Comparison of ENCODE assay signal across 10 cellular contexts in genomic region chr2:160338891-160339290, GRCh38.
DNase-seq lines count a peak whose midpoint lies in the region; ATAC-seq and TF ChIP-seq lines count a peak whose summit lies in the region.
"Had no signal": no experiment of that assay in that cellular context is flagged by ENCODE, and none has a peak within 500 bp of the region (broad histone marks: within the 10 kb centered on the region; RNA-seq: fewer than 3 reads in every experiment).

No MANE protein-coding gene starts in this region.

- no peak overlapping the region for H2BK20ac ChIP-seq in H9 (ENCODE audit: low read depth, low read length, poor library complexity, severe bottlenecking)

- no peak overlapping the region for H3K4me3 ChIP-seq in breast epithelium
- H3K4me3 ChIP-seq in mammary epithelial cell (replicated peaks in 1 of 3; ENCODE audit: insufficient read depth in 1 of 3, low read depth in 2 of 3, low read length in 3 of 3), result no peak overlapping the region
- H3K4me3 ChIP-seq in muscle layer of colon (ENCODE audit: low read depth in 1 of 2, low read length in 2 of 2), result no peak overlapping the region
- H3K4me3 ChIP-seq in uterus, result no peak overlapping the region
- H3K4me3 ChIP-seq: A549 had no signal

- H2AK5ac ChIP-seq in H9 (ENCODE audit: insufficient read length, low read length), result no peak overlapping the region

- H2BK12ac ChIP-seq in H9 (ENCODE audit: insufficient read length, low read depth, low read length), result no peak overlapping the region

- no TSS peak for BruUV-seq in mammary epithelial cell (replicated peaks; lab: Mats Ljungman, UMichigan)

- H3K4me3 Mint-ChIP-seq in H9, result no peak overlapping the region

- dilution Hi-C loops in mammary epithelial cell (cut with HindIII; ENCODE audit: low sequenced_read_pairs), result no loop called here

- H3K79me1 ChIP-seq in H9 (ENCODE audit: insufficient read depth, low read depth, low read length, poor library complexity, severe bottlenecking), result no peaks in the 10 kb centered on the region

- H3K18ac ChIP-seq in H9 (ENCODE audit: insufficient read length, low read depth, low read length), result no peak overlapping the region

- no peaks in the 10 kb centered on the region for H3K36me3 ChIP-seq in breast epithelium
- no peaks in the 10 kb centered on the region for H3K36me3 ChIP-seq in mammary epithelial cell (ENCODE audit: insufficient read depth, low read length)
- H3K36me3 ChIP-seq in muscle layer of colon (ENCODE audit: insufficient read depth, low read length), result no peaks in the 10 kb centered on the region
- no peaks in the 10 kb centered on the region for H3K36me3 ChIP-seq in uterus

- in situ Hi-C loops in mammary epithelial cell (cut with MboI; ENCODE audit: low sequenced_read_pairs in 2 of 2), result no loop called here

- H3K36me3 Mint-ChIP-seq in H9 (ENCODE audit: insufficient read depth in 1 of 3, low read depth in 3 of 3), result no peaks in the 10 kb centered on the region

- peaks cover 88% of the 10 kb centered on the region for H3K79me2 ChIP-seq in mammary epithelial cell (ENCODE audit: insufficient read depth, low read length)
- H3K79me2 ChIP-seq in H9 (ENCODE audit: insufficient read depth, low read length), result peaks cover 4% of the 10 kb centered on the region; the same call in 1 of the 2 replicates

- H3K4ac ChIP-seq in H9 (ENCODE audit: low read depth, low read length), result no peak overlapping the region

- H2AFZ ChIP-seq in mammary epithelial cell (ENCODE audit: low read depth, low read length) (no peak overlapping the region), H9 (ENCODE audit: low read length) (no peak overlapping the region)

- H2BK5ac ChIP-seq in H9 (ENCODE audit: insufficient read length, low read length), result no peak overlapping the region

- peaks cover 6 to 16% of the 10 kb centered on the region in 2 experiments; a peak in 3 of 4 replicates for H3K4me1 Mint-ChIP-seq in H9

- H3K4me1 ChIP-seq in breast epithelium (peaks cover 0 to 8% of the 10 kb centered on the region in 2 donors), mammary epithelial cell (ENCODE audit: insufficient read depth, low read length) (peaks cover 2% of the 10 kb centered on the region), muscle layer of colon (ENCODE audit: insufficient read depth, low read length) (peaks cover 62% of the 10 kb centered on the region), uterus (peaks cover 0 to 10% of the 10 kb centered on the region in 2 donors), H9 (ENCODE audit: insufficient read depth, low read length) (peaks cover 2% of the 10 kb centered on the region; the same call in 1 of the 2 replicates)

- H3K14ac ChIP-seq in H9 (ENCODE audit: insufficient read depth, low read length), result no peak overlapping the region

- H3K56ac ChIP-seq in H9 (ENCODE audit: insufficient read length, low read depth, low read length), result no peak overlapping the region

- DNase-seq in breast epithelium (ENCODE audit: low spot score in 2 of 2) (no peak), mammary epithelial cell (no peak), fibroblast of peridontal ligament (ENCODE audit: extremely low read depth) (peak; percentile 56), uterus (peak; percentile 64 to 68), H9 (no peak), NCI-H774 (lab: John Stamatoyannopoulos, UW) (no peak)
- DNase-seq: retina had no signal

- TF ChIP-seq CTCF in breast epithelium (IDR thresholded peaks at IDR 0.05) (no peak), mammary epithelial cell (conservative IDR thresholded peaks at IDR 0.05 in 1 of 2, IDR thresholded peaks at IDR 0.05 in 1 of 2; ENCODE audit: extremely low read depth in 1 of 2, insufficient read depth in 1 of 2, low read depth in 1 of 2, low read length in 2 of 2) (no peak), uterus (IDR thresholded peaks at IDR 0.05) (no peak), H9 (conservative IDR thresholded peaks at IDR 0.05) (no peak)

- no peak overlapping the region for H3T11ph ChIP-seq in H9 (ENCODE audit: low read length)

- no peak overlapping the region for H2BK120ac ChIP-seq in H9 (ENCODE audit: low read depth, low read length, poor library complexity, severe bottlenecking)

- H4K20me1 ChIP-seq in mammary epithelial cell (ENCODE audit: insufficient read depth, low read length) (no peaks in the 10 kb centered on the region), H9 (ENCODE audit: control insufficient read depth, insufficient read depth, insufficient read length) (no peaks in the 10 kb centered on the region)

- WGBS in mammary epithelial cell (ENCODE audit: low coverage, missing lambda C conversion rate), result 13% methylated on average over 2 of the region's 2 CpGs
- no CpG with 5 or more reads among the region's 2 CpGs for WGBS in H9 (ENCODE audit: extremely low coverage, insufficient read length, low lambda C conversion rate)

- H3K4me2 ChIP-seq in mammary epithelial cell (ENCODE audit: insufficient read depth, low read depth, low read length) (no peak overlapping the region), H9 (ENCODE audit: insufficient read depth, insufficient read length, low read length) (no peak overlapping the region)
- H3K4me2 ChIP-seq: A549 had no signal

- TF ChIP-seq POLR2A in breast epithelium (IDR thresholded peaks at IDR 0.05) (no peak), uterus (IDR thresholded peaks at IDR 0.05) (no peak)

- no peak overlapping the region for H3K9ac ChIP-seq in mammary epithelial cell (ENCODE audit: insufficient read depth, low read length)
- no peak overlapping the region for H3K9ac ChIP-seq in muscle layer of colon (ENCODE audit: low read length)
- no peak overlapping the region for H3K9ac ChIP-seq in H9 (ENCODE audit: extremely low read depth, insufficient read length, low read length)

- H4K91ac ChIP-seq in H9 (ENCODE audit: insufficient read length, low read depth, low read length), result no peak overlapping the region

- ATAC-seq in HG03025 (IDR thresholded peaks at IDR 0.05; ENCODE audit: low FRiP score, unreplicated experiment), result no peak

- H3K27ac ChIP-seq in breast epithelium, result peak overlapping the region; percentile 8 to 59
- no peak overlapping the region for H3K27ac ChIP-seq in mammary epithelial cell (ENCODE audit: insufficient read depth, low read depth, low read length)
- H3K27ac ChIP-seq in muscle layer of colon (ENCODE audit: low read depth, low read length), result peak overlapping the region; percentile 74
- peak overlapping the region; percentile 63 to 74 for H3K27ac ChIP-seq in uterus
- no peak overlapping the region for H3K27ac ChIP-seq in H9 (ENCODE audit: insufficient read length, low read depth, low read length)

- peak overlapping the region in 1 of 3 experiments; percentile 74; a peak in 1 of 7 replicates for H3K27ac Mint-ChIP-seq in H9

- intact Hi-C loops in breast epithelium (cut with DNase I; ENCODE audit: low total_unique reads) (no loop called here), mammary epithelial cell (cut with micrococcal nuclease) (no loop called here), uterus (cut with DNase I; ENCODE audit: low total_unique reads) (no loop called here)

- H4K5ac ChIP-seq in H9 (ENCODE audit: insufficient read length, low read depth, low read length), result no peak overlapping the region

- no peaks in the 10 kb centered on the region for H3K9me3 Mint-ChIP-seq in H9

- no peaks in the 10 kb centered on the region for H3K23me2 ChIP-seq in H9 (ENCODE audit: insufficient read length, low read depth, low read length, poor library complexity, severe bottlenecking)

- H3K27me3 ChIP-seq in breast epithelium, result no peaks in the 10 kb centered on the region
- H3K27me3 ChIP-seq in mammary epithelial cell (ENCODE audit: insufficient read depth, low read length), result no peaks in the 10 kb centered on the region
- H3K27me3 ChIP-seq in muscle layer of colon (ENCODE audit: control insufficient read depth in 1 of 2, insufficient read depth in 2 of 2, low read length in 2 of 2), result no peaks in the 10 kb centered on the region
- H3K27me3 ChIP-seq in uterus, result no peaks in the 10 kb centered on the region
- no peaks in the 10 kb centered on the region for H3K27me3 ChIP-seq in H9 (ENCODE audit: insufficient read depth, low read length)

- H4K8ac ChIP-seq in H9 (replicated peaks; ENCODE audit: insufficient read length, low read depth, low read length), result no peak overlapping the region

- no peaks in the 10 kb centered on the region for H3K9me3 ChIP-seq in breast epithelium
- no peaks in the 10 kb centered on the region for H3K9me3 ChIP-seq in mammary epithelial cell (replicated peaks; ENCODE audit: insufficient read depth, low read length)
- no peaks in the 10 kb centered on the region for H3K9me3 ChIP-seq in muscle layer of colon (ENCODE audit: low read length)
- no peaks in the 10 kb centered on the region for H3K9me3 ChIP-seq in uterus
- no peaks in the 10 kb centered on the region for H3K9me3 ChIP-seq in H9 (ENCODE audit: control insufficient read depth, low read depth, low read length)
- H3K9me3 ChIP-seq: A549 had no signal

- CTCF ChIA-PET in mammary epithelial cell (lab: Charles Lee; ENCODE audit: low non-redundant PET), result no interaction called here

- H3K23ac ChIP-seq in H9 (ENCODE audit: insufficient read length, low read depth, low read length), result no peak overlapping the region

- no peaks in the 10 kb centered on the region for H3K27me3 Mint-ChIP-seq in H9 (ENCODE audit: low read depth)

- no peak overlapping the region for H2BK15ac ChIP-seq in H9 (ENCODE audit: low read depth, low read length)

Comparison
In these comparisons a context has a peak if more than half of its experiments do, and no peak if none do; other contexts are left out.
1. H3K27ac ChIP-seq: peak in breast epithelium (2 of 2), muscle layer of colon (single experiment) and uterus (2 of 2); none in mammary epithelial cell (single experiment) and H9 (single experiment).
2. DNase-seq: peak in fibroblast of peridontal ligament (single experiment) and uterus (2 of 2); none in breast epithelium (0 of 2), mammary epithelial cell (single experiment), H9 (single experiment) and NCI-H774 (single experiment).